9 cellular contexts compared by ENCODE assay signal in genomic region chr10:73888514-73888913, GRCh38. TPM values are rescaled to one million over a fixed set of nuclear protein-coding genes. Genes with fewer than 3 reads are reported as not detected.
DNase-seq lines count a peak whose midpoint lies in the region; ATAC-seq and TF ChIP-seq lines count a peak whose summit lies in the region.
"Had no signal": no experiment of that assay in that cellular context is flagged by ENCODE, and none has a peak within 500 bp of the region (broad histone marks: within the 10 kb centered on the region; RNA-seq: fewer than 3 reads in every experiment).

No MANE protein-coding gene starts in this region.

- no peaks in the 10 kb centered on the region for H3K9me3 ChIP-seq in mucosa of rectum (ENCODE audit: control insufficient read depth in 2 of 2, low read length in 2 of 2)
- H3K9me3 ChIP-seq in vagina = no peaks in the 10 kb centered on the region

- H3K4me1 ChIP-seq in mucosa of rectum (ENCODE audit: control insufficient read depth in 2 of 2, insufficient read depth in 2 of 2, low read length in 2 of 2) = peaks cover 6 to 18% of the 10 kb centered on the region in 2 donors
- peaks cover 45% of the 10 kb centered on the region for H3K4me1 ChIP-seq in vagina

- H3K36me3 ChIP-seq in mucosa of rectum (ENCODE audit: control insufficient read depth in 2 of 2, insufficient read depth in 2 of 2, low read length in 2 of 2) (no peaks in the 10 kb centered on the region), vagina (no peaks in the 10 kb centered on the region)

- peak overlapping the region; percentile 33 for H3K27ac Mint-ChIP-seq in central memory CD8-positive, alpha-beta T cell (ENCODE audit: low read depth)

- H3K9me3 Mint-ChIP-seq in central memory CD8-positive, alpha-beta T cell = no peaks in the 10 kb centered on the region

- H3K36me3 Mint-ChIP-seq in central memory CD8-positive, alpha-beta T cell (ENCODE audit: insufficient read depth) = no peaks in the 10 kb centered on the region

- H3K4me1 Mint-ChIP-seq in central memory CD8-positive, alpha-beta T cell = peaks cover 11% of the 10 kb centered on the region

- H3K9ac ChIP-seq in mucosa of rectum (ENCODE audit: low read depth in 1 of 2, low read length in 2 of 2) = no peak overlapping the region

- DNase-seq in Right ventricle myocardium superior (no peak), Right ventricle myocardium inferior (ENCODE audit: missing footprints) (no peak), vagina (ENCODE audit: extremely low spot score in 2 of 2) (no peak)
- DNase-seq in central memory CD8-positive, alpha-beta T cell (ENCODE audit: low spot score in 2 of 2) = no peak
- no peak for DNase-seq in stimulated activated CD8-positive, alpha-beta memory T cell treated with anti-CD3 and anti-CD28 coated beads, Interleukin-4, amount 100 ng/mL, for 48 hours
- DNase-seq: activated CD4-positive, alpha-beta T cell treated with anti-CD3 and anti-CD28 coated beads, Interleukin-2, amount 50 U/mL, for 4 hours had no signal

- intact Hi-C loops in Right ventricle myocardium superior (cut with DNase I) (loop anchor here (5.0 kb wide), 1 partner anchor 194 kb away; no protein-coding TSS in a partner anchor), Right ventricle myocardium inferior (cut with DNase I) (loop anchor here (5.0 to 10.0 kb wide), 2 partner anchors 194 to 346 kb away; no protein-coding TSS in a partner anchor), vagina (cut with DNase I) (loop anchor here (5.0 kb wide), 1 partner anchor 49 kb away; no protein-coding TSS in a partner anchor)

- no peaks in the 10 kb centered on the region for H3K27me3 ChIP-seq in mucosa of rectum (ENCODE audit: control insufficient read depth in 2 of 2, insufficient read depth in 2 of 2, low read length in 2 of 2)
- no peaks in the 10 kb centered on the region for H3K27me3 ChIP-seq in vagina

- no peak for TF ChIP-seq CTCF in vagina (IDR thresholded peaks at IDR 0.05)

- H3K27ac ChIP-seq in mucosa of rectum (ENCODE audit: low read depth in 2 of 2, low read length in 2 of 2) (peak overlapping the region; percentile 0 to 45), vagina (peak overlapping the region; percentile 85)

- ATAC-seq in Right ventricle myocardium superior (ENCODE audit: poor library complexity) (peak; percentile 22), Right ventricle myocardium inferior (no peak), GM21526 (IDR thresholded peaks at IDR 0.05; ENCODE audit: low FRiP score, unreplicated experiment) (no peak), GM18909 (IDR thresholded peaks at IDR 0.05; ENCODE audit: poor library complexity, unreplicated experiment) (no peak)
- no peak for ATAC-seq in central memory CD8-positive, alpha-beta T cell (replicated peaks; ENCODE audit: extremely low read depth, poor library complexity, severe bottlenecking)

- H3K4me3 ChIP-seq in mucosa of rectum (ENCODE audit: low read length in 2 of 2) (no peak overlapping the region), vagina (no peak overlapping the region)

- no peaks in the 10 kb centered on the region for H3K27me3 Mint-ChIP-seq in central memory CD8-positive, alpha-beta T cell

- no peak for TF ChIP-seq POLR2A in vagina (IDR thresholded peaks at IDR 0.05)

- H3K4me3 Mint-ChIP-seq in central memory CD8-positive, alpha-beta T cell = no peak overlapping the region

RNA-seq across cellular contexts. Expression of gene CAMK2G, which starts 14.2 kb away (rescaled TPM):
- total RNA-seq in Right ventricle myocardium superior (11.2 TPM), Right ventricle myocardium inferior (11.7 TPM), vagina (48.9 TPM)

RNA-seq across cellular contexts. Expression of gene PLAU, which starts 22.4 kb away (rescaled TPM):
- total RNA-seq in Right ventricle myocardium superior (7.5 TPM), Right ventricle myocardium inferior (8.5 TPM), vagina (18.2 TPM)
